8 cellular contexts compared by ENCODE assay signal in the genomic region with DNA sequence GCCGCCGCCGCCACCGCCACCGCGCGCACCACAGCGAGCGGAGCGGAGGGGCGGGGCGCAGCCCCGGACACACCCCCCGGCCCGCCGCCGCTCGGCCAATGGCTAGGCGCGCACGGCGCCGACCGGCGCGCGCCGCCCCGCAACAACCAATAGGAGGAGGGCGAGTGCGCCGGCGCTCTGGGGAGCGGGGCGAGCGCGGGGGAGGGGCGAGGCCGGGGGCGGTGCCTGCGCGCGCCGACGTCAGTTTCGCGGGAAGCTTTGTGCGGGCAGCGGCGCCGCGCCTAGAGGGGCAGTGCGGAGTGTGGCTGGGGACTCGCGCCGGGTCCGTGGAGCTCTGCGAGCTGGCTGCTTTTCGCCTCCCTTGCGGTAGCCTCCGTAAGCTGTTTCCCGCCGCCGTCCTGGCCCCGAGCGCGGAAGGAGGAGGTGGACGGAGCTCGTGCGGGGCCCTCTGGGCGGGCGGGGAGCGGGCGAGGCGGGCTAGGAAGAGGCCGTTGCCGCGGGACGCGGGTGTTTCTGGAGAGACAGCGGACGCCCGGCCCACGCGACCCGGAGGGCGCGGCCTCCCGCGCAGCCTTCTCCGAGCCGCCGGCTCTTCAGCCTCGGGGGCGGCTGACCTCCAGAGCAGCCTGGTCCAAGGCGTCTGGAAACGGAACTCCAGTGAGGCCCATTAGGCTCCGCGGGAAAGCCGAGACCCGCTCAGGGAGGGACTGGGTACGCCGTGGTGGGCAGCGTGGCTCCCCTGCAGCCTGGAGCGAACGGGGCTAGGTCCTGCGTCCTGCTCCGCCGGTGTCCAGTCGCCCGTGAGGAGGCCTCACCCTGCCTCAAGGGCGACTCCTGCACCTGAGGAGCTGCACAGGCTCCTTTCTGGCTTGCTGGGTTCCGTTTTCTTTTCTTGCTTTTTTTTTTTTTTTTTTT. TPM values are rescaled to one million over a fixed set of nuclear protein-coding genes. Genes with fewer than 3 reads are reported as not detected.
A peak's percentile ranks its signal among the peaks of the same experiment; 100 is the strongest.
DNase-seq lines count a peak whose midpoint lies in the region; ATAC-seq and TF ChIP-seq lines count a peak whose summit lies in the region.

A gene (minus strand): TSS at position 44 of the 915 bp plus-strand sequence. CDS start 249 bp downstream, outside the sequence.

- H3K27ac ChIP-seq in BLaER1: peak within 1 kb of the TSS; percentile 87

- H4K20me1 ChIP-seq in BLaER1: peaks cover 40% of the 10 kb centered on the region

- 1% methylated on average over 29 to 76 of the region's 113 CpGs for whole genome bisulfite sequencing in lower leg skin, 2 donors

- no peak for TF ChIP-seq POLR2A in lower leg skin (IDR thresholded peaks at IDR 0.05)

- H3K36me3 ChIP-seq in BLaER1: peaks cover 34% of the 10 kb centered on the region

- intact Hi-C loops in lower leg skin (cut with DNase I; ENCODE audit: low total_unique reads): no loop called here

- peak within 1 kb of the TSS; percentile 95 for H3K9ac ChIP-seq in BLaER1

- peaks cover 28% of the 10 kb centered on the region for H3K4me1 ChIP-seq in BLaER1

- H3K9me3 ChIP-seq in BLaER1: no peaks in the 10 kb centered on the region

- H3K27me3 ChIP-seq in BLaER1: no peaks in the 10 kb centered on the region

- no peak for TF ChIP-seq CTCF in lower leg skin (IDR thresholded peaks at IDR 0.05)

- ATAC-seq in GM19351 (IDR thresholded peaks at IDR 0.05; ENCODE audit: unreplicated experiment) (peak; percentile 85), HG03469 (IDR thresholded peaks at IDR 0.05; ENCODE audit: unreplicated experiment) (peak; percentile 66)

- DNase-seq in NCI-H69 (lab: John Stamatoyannopoulos, UW) (peak; percentile 96), dermis microvascular lymphatic vessel endothelial cell (ENCODE audit: low read depth in 2 of 2) (peak; percentile 72 to 91), lower leg skin (ENCODE audit: low spot score in 2 of 2) (peak; percentile 78 to 95)
- peak; percentile 88 for DNase-seq in activated CD4-positive, alpha-beta T cell treated with anti-CD3 and anti-CD28 coated beads, Interleukin-2, amount 50 U/mL, for 1 hour
- peak; percentile 86 to 93 for DNase-seq in stimulated activated CD4-positive, alpha-beta T cell treated with anti-CD3 and anti-CD28 coated beads, Interleukin-4, amount 100 ng/mL, for 4 hours

- H3K4me2 ChIP-seq in BLaER1: peak within 1 kb of the TSS; percentile 100

- peak within 1 kb of the TSS; percentile 88 for H3K4me3 ChIP-seq in BLaER1
- peak within 1 kb of the TSS; percentile 58 for H3K4me3 ChIP-seq in lower leg skin (ENCODE audit: low read depth, poor library complexity, severe bottlenecking)

RNA-seq across cellular contexts. Expression of the gene that starts here (rescaled TPM):
- total RNA-seq in dermis microvascular lymphatic vessel endothelial cell (13.7 and 15.0 TPM in 2 replicates), lower leg skin (10 to 100 TPM; 26.1 to 40.5 (median 38.1) TPM)

Comparison
In these comparisons a context has a peak if more than half of its experiments do, and no peak if none do; other contexts are left out.
1. Peak in every context shown above with its lines: DNase-seq, ATAC-seq, H3K4me3 ChIP-seq and H3K27ac ChIP-seq.